Comparison of ENCODE assay signal across 2 cellular contexts in genomic region chr17:13599808-13600398, GRCh38.
TF ChIP-seq lines count a peak whose summit lies in the region.

No MANE protein-coding gene starts in this region.

TF ChIP-seq in SK-N-SH, 30 proteins besides CTCF, POLR2A, EP300 and RAD21:
- no peak for TF ChIP-seq REST (IDR thresholded peaks at IDR 0.05; ENCODE audit: low read depth, low read length)
- no peak for TF ChIP-seq POLR2AphosphoS5 (IDR thresholded peaks at IDR 0.05; ENCODE audit: low read depth, low read length)
- TF ChIP-seq EZH2phosphoT487 (IDR thresholded peaks at IDR 0.05; ENCODE audit: borderline replicate concordance, low read depth): no peak
- TF ChIP-seq SMC3 (IDR thresholded peaks at IDR 0.05; ENCODE audit: low read depth, low read length): no peak
- no peak for TF ChIP-seq TCF12 (IDR thresholded peaks at IDR 0.05)
- no peak for TF ChIP-seq MXI1 (IDR thresholded peaks at IDR 0.05; ENCODE audit: low read depth, low read length)
- no peak for TF ChIP-seq FOXM1 (IDR thresholded peaks at IDR 0.05; ENCODE audit: low read depth)
- TF ChIP-seq IRF3 (IDR thresholded peaks at IDR 0.05; ENCODE audit: low read depth, low read length): no peak
- TF ChIP-seq TEAD4 (IDR thresholded peaks at IDR 0.05; ENCODE audit: borderline replicate concordance, insufficient read depth): no peak

TF ChIP-seq in SK-N-SH treated with all-trans-retinoic acid at 6 μM for 48 hours, 23 proteins besides CTCF, POLR2A, EP300 and RAD21 (continued from another document):
- no peak for TF ChIP-seq ZFP3 (CRISPR knock-in tag; IDR thresholded peaks at IDR 0.05)
- no peak for TF ChIP-seq OSR1 (CRISPR knock-in tag; IDR thresholded peaks at IDR 0.05)
- no peak for TF ChIP-seq GLIS3 (CRISPR knock-in tag; IDR thresholded peaks at IDR 0.05)
- TF ChIP-seq CSRNP3 (CRISPR knock-in tag; IDR thresholded peaks at IDR 0.05): no peak
